In genomic region chr22:35649026-35649553, GRCh38 we compare ENCODE assay signal across 10 cellular contexts. TPM values are rescaled to one million over a fixed set of nuclear protein-coding genes. Genes with fewer than 3 reads are reported as not detected.
A peak's percentile ranks its signal among the peaks of the same experiment; 100 is the strongest.
DNase-seq lines count a peak whose midpoint lies in the region; ATAC-seq and TF ChIP-seq lines count a peak whose summit lies in the region.
"Had no signal": no experiment of that assay in that cellular context is flagged by ENCODE, and none has a peak within 500 bp of the region (broad histone marks: within the 10 kb centered on the region; RNA-seq: fewer than 3 reads in every experiment).

No MANE protein-coding gene starts in this region.

- peak overlapping the region; percentile 88 for H3K4me3 ChIP-seq in thoracic aorta

- H3K4me1 Mint-ChIP-seq in activated CD4-positive, alpha-beta T cell treated with anti-CD3 and anti-CD28 coated beads for 36 hours: peaks cover 43% of the 10 kb centered on the region
- H3K4me1 Mint-ChIP-seq in activated naive CD8-positive, alpha-beta T cell treated with anti-CD3 and anti-CD28 coated beads, Interleukin-2, amount 10 ng/mL, durations not matched to agents 7 days and 5 days: peaks cover 33% of the 10 kb centered on the region

- H3K36me3 Mint-ChIP-seq in activated CD4-positive, alpha-beta T cell treated with anti-CD3 and anti-CD28 coated beads for 36 hours (ENCODE audit: low read depth): peaks cover 49% of the 10 kb centered on the region
- H3K36me3 Mint-ChIP-seq in activated naive CD8-positive, alpha-beta T cell treated with anti-CD3 and anti-CD28 coated beads, Interleukin-2, amount 10 ng/mL, durations not matched to agents 7 days and 5 days: peaks cover 48% of the 10 kb centered on the region

- peaks cover 16 to 33% of the 10 kb centered on the region in 2 donors for H3K4me1 ChIP-seq in thoracic aorta (ENCODE audit: control insufficient read depth in 1 of 2, low read depth in 2 of 2)

- H3K27ac ChIP-seq in thoracic aorta: peak overlapping the region in 1 of 2 donors; percentile 77

- no peaks in the 10 kb centered on the region for H3K9me3 ChIP-seq in thoracic aorta

- peak; percentile 3 for ATAC-seq in activated CD4-positive, alpha-beta T cell treated with anti-CD3 and anti-CD28 coated beads for 36 hours
- peak; percentile 28 for ATAC-seq in activated naive CD8-positive, alpha-beta T cell treated with anti-CD3 and anti-CD28 coated beads, Interleukin-2, amount 10 ng/mL, durations not matched to agents 7 days and 5 days (ENCODE audit: low read depth)
- ATAC-seq in left colon: peak; percentile 44
- ATAC-seq in thoracic aorta (ENCODE audit: insufficient number of reproducible peaks, low FRiP score, low read depth): no peak
- no peak for ATAC-seq in activated CD4-positive, CD25-positive, alpha-beta regulatory T cell treated with anti-CD3 and anti-CD28 coated beads, Interleukin-2, amount 50 U/mL, for 24 hours
- no peak for ATAC-seq in HG03280 (IDR thresholded peaks at IDR 0.05; ENCODE audit: unreplicated experiment)

- DNase-seq in activated CD4-positive, alpha-beta T cell treated with anti-CD3 and anti-CD28 coated beads for 36 hours: no peak
- DNase-seq in activated CD4-positive, alpha-beta T cell treated with anti-CD3 and anti-CD28 coated beads, Interleukin-2, amount 50 U/mL, for 4 hours: no peak
- no peak for DNase-seq in activated naive CD8-positive, alpha-beta T cell treated with anti-CD3 and anti-CD28 coated beads, Interleukin-2, amount 10 ng/mL, durations not matched to agents 7 days and 5 days
- DNase-seq in left colon: no peak
- no peak for DNase-seq in thoracic aorta (ENCODE audit: low spot score)
- DNase-seq in activated effector memory CD4-positive, alpha-beta T cell treated with Interleukin-2 at 50 U/mL for 16 hours: no peak
- DNase-seq: 8988T had no signal

- no peaks in the 10 kb centered on the region for H3K27me3 Mint-ChIP-seq in activated CD4-positive, alpha-beta T cell treated with anti-CD3 and anti-CD28 coated beads for 36 hours
- H3K27me3 Mint-ChIP-seq in activated naive CD8-positive, alpha-beta T cell treated with anti-CD3 and anti-CD28 coated beads, Interleukin-2, amount 10 ng/mL, durations not matched to agents 7 days and 5 days: no peaks in the 10 kb centered on the region

- intact Hi-C loops in activated CD4-positive, alpha-beta T cell treated with anti-CD3 and anti-CD28 coated beads for 36 hours (cut with DNase I, micrococcal nuclease): loop anchor here (2.0 to 5.0 kb wide), 4 partner anchors 14 to 508 kb away; partner anchors contain the start of gene RBFOX2 (in 1 of the 2)
- intact Hi-C loops in left colon (cut with DNase I, micrococcal nuclease): no loop called here

- H3K4me3 Mint-ChIP-seq in activated CD4-positive, alpha-beta T cell treated with anti-CD3 and anti-CD28 coated beads for 36 hours: peak overlapping the region; percentile 90
- peak overlapping the region; percentile 100 for H3K4me3 Mint-ChIP-seq in activated naive CD8-positive, alpha-beta T cell treated with anti-CD3 and anti-CD28 coated beads, Interleukin-2, amount 10 ng/mL, durations not matched to agents 7 days and 5 days

- no peaks in the 10 kb centered on the region for H3K36me3 ChIP-seq in thoracic aorta

- peaks cover 2% of the 10 kb centered on the region for H3K9me3 Mint-ChIP-seq in activated CD4-positive, alpha-beta T cell treated with anti-CD3 and anti-CD28 coated beads for 36 hours (ENCODE audit: low read depth)
- peaks cover 2% of the 10 kb centered on the region for H3K9me3 Mint-ChIP-seq in activated naive CD8-positive, alpha-beta T cell treated with anti-CD3 and anti-CD28 coated beads, Interleukin-2, amount 10 ng/mL, durations not matched to agents 7 days and 5 days

- TF ChIP-seq CTCF in thoracic aorta (IDR thresholded peaks at IDR 0.05): no peak

- peak overlapping the region; percentile 100 for H3K27ac Mint-ChIP-seq in activated CD4-positive, alpha-beta T cell treated with anti-CD3 and anti-CD28 coated beads for 36 hours
- peak overlapping the region; percentile 100 for H3K27ac Mint-ChIP-seq in activated naive CD8-positive, alpha-beta T cell treated with anti-CD3 and anti-CD28 coated beads, Interleukin-2, amount 10 ng/mL, durations not matched to agents 7 days and 5 days

- no peaks in the 10 kb centered on the region for H3K27me3 ChIP-seq in thoracic aorta (replicated peaks; ENCODE audit: insufficient read depth)

- CTCF ChIA-PET in activated CD4-positive, alpha-beta T cell treated with anti-CD3 and anti-CD28 coated beads for 36 hours (lab: Charles Lee): interaction anchor here (0.7 to 1.4 kb wide), 6 partner anchors 16 to 475 kb away, joined by 3 to 8 read pairs (median 4); no protein-coding TSS in a partner anchor

- POLR2A ChIA-PET in activated CD4-positive, alpha-beta T cell treated with anti-CD3 and anti-CD28 coated beads for 36 hours (lab: Charles Lee): interaction anchor here (0.6 to 2.8 kb wide), 3 partner anchors 12 to 396 kb away, joined by 4 to 15 read pairs (median 13); no protein-coding TSS in a partner anchor
- POLR2A ChIA-PET in activated naive CD8-positive, alpha-beta T cell treated with anti-CD3 and anti-CD28 coated beads, Interleukin-2, amount 10 ng/mL, durations not matched to agents 7 days and 5 days (lab: Charles Lee): interaction anchor here (0.7 to 4.8 kb wide), 13 partner anchors 7 to 1251 kb away, joined by 3 to 61 read pairs (median 5); partner anchors contain the start of gene TXN2

RNA-seq across cellular contexts. Expression of gene APOL6, which starts 0.8 kb away (rescaled TPM):
- total RNA-seq in activated CD4-positive, alpha-beta T cell treated with anti-CD3 and anti-CD28 coated beads for 36 hours: 10 to 100 TPM; 34.3 to 35.5 TPM
- 10 to 100 TPM; 66.9 to 68.0 TPM for total RNA-seq in activated naive CD8-positive, alpha-beta T cell treated with anti-CD3 and anti-CD28 coated beads, Interleukin-2, amount 10 ng/mL, durations not matched to agents 7 days and 5 days
- total RNA-seq in left colon (10 to 100 TPM; 34.0 to 51.4 TPM), thoracic aorta (10 to 100 TPM; 15.3 to 26.5 TPM)

RNA-seq across cellular contexts. Expression of gene MB, which starts 32.0 kb away (rescaled TPM):
- total RNA-seq in activated CD4-positive, alpha-beta T cell treated with anti-CD3 and anti-CD28 coated beads for 36 hours: not detected
- not detected for total RNA-seq in activated naive CD8-positive, alpha-beta T cell treated with anti-CD3 and anti-CD28 coated beads, Interleukin-2, amount 10 ng/mL, durations not matched to agents 7 days and 5 days
- total RNA-seq in left colon: 10 to 100 TPM in 1 of 2 donors, 1 to 10 TPM in 1; 8.4 to 12.8 TPM
- not detected for total RNA-seq in thoracic aorta
- total RNA-seq: glomerular endothelial cell had no signal

Comparison
In these comparisons a context has a peak if more than half of its experiments do, and no peak if none do; other contexts are left out.
1. ATAC-seq: peak in activated CD4-positive, alpha-beta T cell treated with anti-CD3 and anti-CD28 coated beads for 36 hours (single experiment), activated naive CD8-positive, alpha-beta T cell treated with anti-CD3 and anti-CD28 coated beads, Interleukin-2, amount 10 ng/mL, durations not matched to agents 7 days and 5 days (single experiment) and left colon (single experiment); none in thoracic aorta (single experiment), activated CD4-positive, CD25-positive, alpha-beta regulatory T cell treated with anti-CD3 and anti-CD28 coated beads, Interleukin-2, amount 50 U/mL, for 24 hours (0 of 2) and HG03280 (single experiment).
2. RNA of gene MB, which starts 32.0 kb away (total RNA-seq): 8.4 to 12.8 TPM in left colon; not detected in thoracic aorta, not detected in activated CD4-positive, alpha-beta T cell treated with anti-CD3 and anti-CD28 coated beads for 36 hours and not detected in activated naive CD8-positive, alpha-beta T cell treated with anti-CD3 and anti-CD28 coated beads, Interleukin-2, amount 10 ng/mL, durations not matched to agents 7 days and 5 days; every median in the first group is over 4 times any median in the second.
3. intact Hi-C loops: an anchor here in activated CD4-positive, alpha-beta T cell treated with anti-CD3 and anti-CD28 coated beads for 36 hours (2.0 to 5.0 kb wide); none called in left colon.